ENCODE assay signal across 17 cellular contexts in genomic region chr7:4707980-4708411, GRCh38. TPM values are rescaled to one million over a fixed set of nuclear protein-coding genes. Genes with fewer than 3 reads are reported as not detected.
DNase-seq lines count a peak whose midpoint lies in the region; ATAC-seq and TF ChIP-seq lines count a peak whose summit lies in the region.
"Had no signal": no experiment of that assay in that cellular context is flagged by ENCODE, and none has a peak within 500 bp of the region (broad histone marks: within the 10 kb centered on the region; RNA-seq: fewer than 3 reads in every experiment).

No MANE protein-coding gene starts in this region.

- H2AFZ ChIP-seq in neural progenitor cell (replicated peaks) = no peak overlapping the region
- H2AFZ ChIP-seq: parathyroid adenoma had no signal

- H3K4me3 ChIP-seq in SK-N-MC = no peak overlapping the region
- peak overlapping the region; percentile 58 for H3K4me3 ChIP-seq in neural progenitor cell
- H3K4me3 ChIP-seq: mucosa of descending colon had no signal

- H3K27ac ChIP-seq in SK-N-MC (peak overlapping the region; percentile 86), neural progenitor cell (peak overlapping the region; percentile 15)
- H3K27ac ChIP-seq: parathyroid adenoma had no signal

- H3K9ac ChIP-seq in SK-N-MC (ENCODE audit: insufficient read length) (no peak overlapping the region), neural progenitor cell (no peak overlapping the region)
- H3K9ac ChIP-seq: parathyroid adenoma had no signal

- peaks cover 14% of the 10 kb centered on the region for H3K9me3 Mint-ChIP-seq in neural progenitor cell
- H3K9me3 Mint-ChIP-seq: activated naive CD4-positive, alpha-beta T cell treated with anti-CD3 and anti-CD28 coated beads, Interleukin-2, amount 50 U/mL, for 72 hours; IgD-negative memory B cell; T-helper 2 cell treated with Interferon-gamma antibody and Interleukin-4, amounts not matched to agents 5 μg/mL and 100 μg/mL, for 36 hours had no signal

- H3K27me3 ChIP-seq in neural progenitor cell = peaks cover 68% of the 10 kb centered on the region

- H3K4me2 ChIP-seq in neural progenitor cell = peak overlapping the region; percentile 98

- ATAC-seq in HG03457 (IDR thresholded peaks at IDR 0.05; ENCODE audit: unreplicated experiment) = no peak
- no peak for ATAC-seq in HG02938 (IDR thresholded peaks at IDR 0.05; ENCODE audit: unreplicated experiment)
- ATAC-seq: activated naive CD4-positive, alpha-beta T cell treated with anti-CD3 and anti-CD28 coated beads, Interleukin-2, amount 50 U/mL, for 72 hours; mucosa of descending colon; stimulated activated naive CD8-positive, alpha-beta T cell treated with anti-CD3 and anti-CD28 coated beads, Interleukin-15, Interleukin-2, amounts not matched to agents 100 U/mL and 50 U/mL, for 24 hours had no signal

- H3K9me3 ChIP-seq in SK-N-MC (ENCODE audit: low read depth, low read length) (no peaks in the 10 kb centered on the region), neural progenitor cell (ENCODE audit: low read depth) (no peaks in the 10 kb centered on the region)
- H3K9me3 ChIP-seq: mucosa of descending colon had no signal

- TF ChIP-seq CTCF in neural progenitor cell (IDR thresholded peaks at IDR 0.05) = no peak

- peaks cover 37% of the 10 kb centered on the region for H3K4me1 ChIP-seq in neural progenitor cell
- H3K4me1 ChIP-seq: parathyroid adenoma had no signal

- H3F3A ChIP-seq in neural progenitor cell (ENCODE audit: low read depth) = peaks cover 27% of the 10 kb centered on the region

- H3K4me3 Mint-ChIP-seq in neural progenitor cell = peak overlapping the region; percentile 88
- H3K4me3 Mint-ChIP-seq: IgD-negative memory B cell; T-helper 2 cell treated with Interferon-gamma antibody and Interleukin-4, amounts not matched to agents 5 μg/mL and 100 μg/mL, for 36 hours had no signal

- peaks cover 99% of the 10 kb centered on the region for H4K20me1 ChIP-seq in neural progenitor cell (ENCODE audit: low read depth)

- peaks cover 71% of the 10 kb centered on the region for H3K79me2 ChIP-seq in neural progenitor cell (ENCODE audit: low read depth)

- peaks cover 26% of the 10 kb centered on the region for H3K36me3 Mint-ChIP-seq in neural progenitor cell
- H3K36me3 Mint-ChIP-seq: IgD-negative memory B cell had no signal

- H3K4me1 Mint-ChIP-seq in neural progenitor cell = peaks cover 65% of the 10 kb centered on the region

- H3K27me3 Mint-ChIP-seq in neural progenitor cell (ENCODE audit: insufficient read depth, low read depth) = peaks cover 5% of the 10 kb centered on the region

- H3K36me3 ChIP-seq in SK-N-MC (ENCODE audit: insufficient read depth, low read length) (peaks cover 9% of the 10 kb centered on the region; the same call in 1 of the 2 replicates), neural progenitor cell (no peaks in the 10 kb centered on the region)

- H3K27ac Mint-ChIP-seq in neural progenitor cell = peak overlapping the region; percentile 98
- H3K27ac Mint-ChIP-seq: activated naive CD4-positive, alpha-beta T cell treated with anti-CD3 and anti-CD28 coated beads, Interleukin-2, amount 50 U/mL, for 72 hours; T-helper 2 cell treated with Interferon-gamma antibody and Interleukin-4, amounts not matched to agents 5 μg/mL and 100 μg/mL, for 36 hours had no signal

- DNase-seq in D341Med (ENCODE audit: low spot score) (peak; percentile 12), SK-N-MC (ENCODE audit: low read depth, low spot score) (no peak), iPS DF 4.7 (ENCODE audit: extremely low read depth, low spot score) (peak; percentile 69), neural progenitor cell (ENCODE audit: low spot score) (peak; percentile 85), NCI-H1105 (lab: John Stamatoyannopoulos, UW) (no peak), NCI-H2107 treated with DMSO at 0.1 percent for 48 hours (lab: John Stamatoyannopoulos, UW; ENCODE audit: unreplicated experiment) (no peak)
- DNase-seq: activated CD4-positive, CD25-positive, alpha-beta regulatory T cell treated with anti-CD3 and anti-CD28 coated beads, Interleukin-2, amount 50 U/mL, for 72 hours; effector memory CD4-positive, alpha-beta T cell; EL; mucosa of descending colon; stimulated activated naive CD8-positive, alpha-beta T cell treated with anti-CD3 and anti-CD28 coated beads, Interleukin-15, Interleukin-2, amounts not matched to agents 100 U/mL and 50 U/mL, for 24 hours had no signal

RNA-seq across cellular contexts. Expression of gene FOXK1, which starts 25.9 kb away (rescaled TPM):
- 11.1 and 22.4 TPM in 2 replicates for total RNA-seq in neural progenitor cell (ENCODE audit: low replicate concordance)

Comparison
In these comparisons a context has a peak if more than half of its experiments do, and no peak if none do; other contexts are left out.
1. DNase-seq: peak in D341Med (single experiment), iPS DF 4.7 (single experiment) and neural progenitor cell (single experiment); none in SK-N-MC (single experiment), NCI-H1105 (single experiment) and NCI-H2107 treated with DMSO at 0.1 percent for 48 hours (single experiment).